Comparison of ENCODE assay signal across 8 cellular contexts in the genomic region with DNA sequence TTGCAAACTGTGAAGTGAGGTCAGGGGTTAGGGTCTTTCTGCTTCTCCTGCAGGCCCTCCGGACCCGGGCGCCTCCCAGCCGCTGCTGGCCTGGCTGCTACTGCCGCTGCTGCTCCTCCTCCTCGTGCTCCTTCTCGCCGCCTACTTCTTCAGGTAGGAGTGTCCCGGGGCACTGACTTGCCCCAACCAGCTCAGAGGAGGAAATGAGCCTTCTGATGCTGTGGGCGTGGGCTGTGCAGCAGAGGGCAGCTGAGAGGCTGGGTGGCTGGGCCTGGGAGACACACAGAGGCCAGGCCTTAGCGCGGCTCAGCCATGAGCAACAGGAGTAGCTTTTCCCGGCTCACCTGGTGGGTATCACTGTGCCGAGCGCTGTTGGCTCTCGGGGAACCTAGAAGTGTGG.
DNase-seq lines count a peak whose midpoint lies in the region; TF ChIP-seq lines count a peak whose summit lies in the region.

No MANE protein-coding gene starts in this region.

- no peaks in the 10 kb centered on the region for H3K27me3 Mint-ChIP-seq in type B pancreatic cell

- peak overlapping the region; percentile 86 to 93 (median 90) for H3K27ac ChIP-seq in esophagus squamous epithelium
- H3K27ac ChIP-seq in parathyroid adenoma = peak overlapping the region; percentile 71

- WGBS in esophagus squamous epithelium, 2 donors = 44% methylated on average over 4 of the region's 16 CpGs; no CpG with 5 or more reads in 1 of the 2 donors

- TF ChIP-seq CTCF in esophagus squamous epithelium (IDR thresholded peaks at IDR 0.05) (peak in 1 of 6 experiments; percentile 16), parathyroid adenoma (IDR thresholded peaks at IDR 0.05) (peak; percentile 18), type B pancreatic cell (conservative IDR thresholded peaks at IDR 0.05) (no peak)

- H3K27me3 ChIP-seq in esophagus squamous epithelium = no peaks in the 10 kb centered on the region
- no peaks in the 10 kb centered on the region for H3K27me3 ChIP-seq in parathyroid adenoma (ENCODE audit: control insufficient read depth, insufficient read depth, low read length)

- peak overlapping the region; percentile 6 for H3K27ac Mint-ChIP-seq in type B pancreatic cell

- H3K79me2 ChIP-seq in parathyroid adenoma = peaks cover 6% of the 10 kb centered on the region

- peak overlapping the region; percentile 40 for H3K4me2 ChIP-seq in parathyroid adenoma (ENCODE audit: low read length)

- H3K4me3 ChIP-seq in esophagus squamous epithelium (peak overlapping the region; percentile 38 to 63 (median 46)), parathyroid adenoma (ENCODE audit: low read depth, low read length) (peak overlapping the region; percentile 8)

- peak overlapping the region; percentile 84 for H2AFZ ChIP-seq in parathyroid adenoma

- H3K36me3 ChIP-seq in esophagus squamous epithelium (peaks cover 0 to 21% (median 4%) of the 10 kb centered on the region in 3 donors), parathyroid adenoma (ENCODE audit: control insufficient read depth, insufficient read depth, low read length) (no peaks in the 10 kb centered on the region)

- no peaks in the 10 kb centered on the region for H3K36me3 Mint-ChIP-seq in type B pancreatic cell

- H3K9me3 ChIP-seq in esophagus squamous epithelium (no peaks in the 10 kb centered on the region), parathyroid adenoma (ENCODE audit: control insufficient read depth, low read length) (no peaks in the 10 kb centered on the region)

- H3K9me3 Mint-ChIP-seq in type B pancreatic cell = no peaks in the 10 kb centered on the region

- DNase-seq in GF-D8 (lab: John Stamatoyannopoulos, UW) (peak; percentile 79), H4 (ENCODE audit: low spot score) (peak; percentile 31), MV-4-11 (lab: John Stamatoyannopoulos, UW) (peak; percentile 92), esophagus squamous epithelium (lab: John Stamatoyannopoulos, UW) (peak; percentile 61), type B pancreatic cell (ENCODE audit: extremely low spot score, unreplicated experiment) (no peak), mesenteric fat pad (ENCODE audit: low spot score) (no peak)
- peak; percentile 82 for DNase-seq in activated CD8-positive, alpha-beta memory T cell treated with anti-CD3 and anti-CD28 coated beads, Interleukin-2, amount 50 U/mL, for 4 hours

- intact Hi-C loops in esophagus squamous epithelium (cut with DNase I) = no loop called here

- no peak overlapping the region for H3K9ac ChIP-seq in parathyroid adenoma

- no peak overlapping the region for H3K4me3 Mint-ChIP-seq in type B pancreatic cell

- H3K4me1 ChIP-seq in esophagus squamous epithelium (peaks cover 15 to 72% (median 34%) of the 10 kb centered on the region in 3 donors), parathyroid adenoma (peaks cover 4% of the 10 kb centered on the region)

- TF ChIP-seq POLR2A in esophagus squamous epithelium (IDR thresholded peaks at IDR 0.05) = peak in 3 of 4 donors; percentile 71 to 96 (median 91)

- H3K4me1 Mint-ChIP-seq in type B pancreatic cell (ENCODE audit: unreplicated experiment) = peaks cover 18% of the 10 kb centered on the region

Comparison
In these comparisons a context has a peak if more than half of its experiments do, and no peak if none do; other contexts are left out.
1. DNase-seq: peak in GF-D8 (single experiment), H4 (single experiment), MV-4-11 (single experiment), activated CD8-positive, alpha-beta memory T cell treated with anti-CD3 and anti-CD28 coated beads, Interleukin-2, amount 50 U/mL, for 4 hours (single experiment) and esophagus squamous epithelium (single experiment); none in type B pancreatic cell (single experiment) and mesenteric fat pad (single experiment).